In genomic region chr5:14142856-14143508, GRCh38 we compare ENCODE assay signal across 8 cellular contexts. TPM values are rescaled to one million over a fixed set of nuclear protein-coding genes. Genes with fewer than 3 reads are reported as not detected.
DNase-seq lines count a peak whose midpoint lies in the region; ATAC-seq and TF ChIP-seq lines count a peak whose summit lies in the region.

Gene TRIO, plus strand, starts transcription at chr5:14143342. Its CDS starts 384 bp downstream, at chr5:14143726.

- H3K27me3 ChIP-seq in dorsolateral prefrontal cortex = no peaks in the 10 kb centered on the region
- no peaks in the 10 kb centered on the region for H3K27me3 ChIP-seq in right lobe of liver

- H3K27ac ChIP-seq in dorsolateral prefrontal cortex (peak within 1 kb of the TSS; percentile 42 to 98 (median 92)), right lobe of liver (peak within 1 kb of the TSS; percentile 89 to 94 (median 91))

- peak; percentile 43 for TF ChIP-seq CTCF in AG10803 (conservative IDR thresholded peaks at IDR 0.05; ENCODE audit: low read length)
- TF ChIP-seq CTCF in dorsolateral prefrontal cortex (IDR thresholded peaks at IDR 0.05 in 54 of 56, conservative IDR thresholded peaks at IDR 0.05 in 2 of 56; ENCODE audit: low read depth in 1 of 56, partially characterized antibody in 56 of 56) = peak in 55 of 56 donors; percentile 19 to 75 (median 55)
- peak; percentile 48 to 58 (median 52) for TF ChIP-seq CTCF in right lobe of liver (IDR thresholded peaks at IDR 0.05)

- peak; percentile 63 for TF ChIP-seq POLR2A in right lobe of liver (IDR thresholded peaks at IDR 0.05)

- 1% methylated on average over 34 of the region's 74 CpGs for WGBS in right lobe of liver (ENCODE audit: insufficient coverage, low coverage, low lambda C conversion rate, missing lambda C conversion rate)

- ATAC-seq in GM19025 (IDR thresholded peaks at IDR 0.05; ENCODE audit: low read depth, unreplicated experiment) = peak; percentile 44
- ATAC-seq in HG03342 (IDR thresholded peaks at IDR 0.05; ENCODE audit: unreplicated experiment) = peak; percentile 39
- ATAC-seq in right lobe of liver = peak; percentile 84 to 89 (median 86)

- no peaks in the 10 kb centered on the region for H3K9me3 ChIP-seq in right lobe of liver

- H3K4me3 ChIP-seq in AG10803 (ENCODE audit: low read length) (peak within 1 kb of the TSS; percentile 94), dorsolateral prefrontal cortex (peak within 1 kb of the TSS; percentile 67 to 94 (median 84)), right lobe of liver (peak within 1 kb of the TSS; percentile 72 to 75 (median 73))

- H3K4me1 ChIP-seq in right lobe of liver = peaks cover 0 to 28% (median 12%) of the 10 kb centered on the region in 4 donors

- H3K36me3 ChIP-seq in right lobe of liver = no peaks in the 10 kb centered on the region

- intact Hi-C loops in dorsolateral prefrontal cortex (cut with DNase I) (loop anchor here (1.0 to 10.0 kb wide), 5 partner anchors 24 to 522 kb away; partner anchors contain the start of gene OTULIN (in 1 of the 2)), right lobe of liver (cut with DNase I) (no loop called here)

- DNase-seq in AG10803 (ENCODE audit: low read depth) (peak; percentile 90), NCI-H446 (lab: John Stamatoyannopoulos, UW) (peak; percentile 98), dorsolateral prefrontal cortex (peak; percentile 77 to 92 (median 88)), right lobe of liver (peak; percentile 91 to 95 (median 92))
- DNase-seq in activated CD4-positive, alpha-beta T cell treated with anti-CD3 and anti-CD28 coated beads, Interleukin-2, amount 50 U/mL, for 24 hours (ENCODE audit: low read depth in 1 of 2, low spot score in 1 of 2) = peak; percentile 38 to 66
- peak; percentile 75 for DNase-seq in stimulated activated CD4-positive, alpha-beta T cell treated with anti-CD3 and anti-CD28 coated beads, Interleukin-4, amount 100 ng/mL, for 24 hours

RNA-seq across cellular contexts. Expression of gene TRIO, which starts in this region (rescaled TPM):
- total RNA-seq in dorsolateral prefrontal cortex = 100 to 1,000 TPM; 171 to 414 (median 292) TPM
- 10 to 100 TPM; 34.7 to 63.5 (median 50.2) TPM for total RNA-seq in right lobe of liver

Comparison
In these comparisons a context has a peak if more than half of its experiments do, and no peak if none do; other contexts are left out.
1. Peak in every context shown above with its lines: DNase-seq, ATAC-seq, H3K4me3 ChIP-seq and H3K27ac ChIP-seq.
2. intact Hi-C loops: an anchor here in dorsolateral prefrontal cortex (1.0 to 10.0 kb wide); none called in right lobe of liver.